Comparison of ENCODE assay signal across 12 cellular contexts in the genomic region with DNA sequence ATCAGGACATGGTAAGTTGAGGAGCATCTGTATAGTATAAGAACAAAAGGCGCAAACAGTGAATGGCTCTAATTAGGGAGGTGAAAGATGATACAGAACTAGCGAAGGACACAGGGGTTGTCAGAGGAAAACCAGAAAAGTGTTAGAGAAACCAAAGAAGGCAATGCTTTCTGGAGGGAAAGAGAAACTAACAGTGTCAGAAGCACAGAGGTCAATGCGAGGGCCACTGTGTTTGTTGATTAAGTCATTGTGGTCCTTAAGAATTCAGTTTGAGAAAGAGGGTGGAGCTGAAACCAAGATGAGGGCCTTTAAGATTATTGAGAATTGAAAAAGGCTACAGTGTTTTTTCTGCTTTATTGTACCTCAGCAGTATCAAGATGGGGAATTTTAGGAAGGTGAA. TPM values are rescaled to one million over a fixed set of nuclear protein-coding genes. Genes with fewer than 3 reads are reported as not detected.
DNase-seq lines count a peak whose midpoint lies in the region; ATAC-seq lines count a peak whose summit lies in the region.
"Had no signal": no experiment of that assay in that cellular context is flagged by ENCODE, and none has a peak within 500 bp of the region (broad histone marks: within the 10 kb centered on the region; RNA-seq: fewer than 3 reads in every experiment).

No MANE protein-coding gene starts in this region.

- H3K36me3 Mint-ChIP-seq in activated T-cell treated with anti-CD3 and anti-CD28 coated beads, Interleukin-2, amount 50 U/mL, for 72 hours (ENCODE audit: insufficient read depth in 2 of 2): peaks cover 5 to 34% of the 10 kb centered on the region in 2 donors
- H3K36me3 Mint-ChIP-seq in T-helper 17 cell (ENCODE audit: low read depth): peaks cover 11% of the 10 kb centered on the region

- H3K4me3 Mint-ChIP-seq in activated T-cell treated with anti-CD3 and anti-CD28 coated beads, Interleukin-2, amount 50 U/mL, for 72 hours: peak overlapping the region in 1 of 2 donors; percentile 49
- H3K4me3 Mint-ChIP-seq in T-helper 17 cell: no peak overlapping the region

- peaks cover 0 to 2% of the 10 kb centered on the region in 2 donors for H3K9me3 Mint-ChIP-seq in activated T-cell treated with anti-CD3 and anti-CD28 coated beads, Interleukin-2, amount 50 U/mL, for 72 hours

- peak overlapping the region; percentile 89 for H3K27ac Mint-ChIP-seq in activated T-cell treated with anti-CD3 and anti-CD28 coated beads, Interleukin-2, amount 50 U/mL, for 72 hours
- peak overlapping the region; percentile 39 for H3K27ac Mint-ChIP-seq in T-helper 17 cell

- peak in 1 of 2 donors; percentile 4 for DNase-seq in activated T-cell treated with anti-CD3 and anti-CD28 coated beads, Interleukin-2, amount 50 U/mL, for 72 hours
- no peak for DNase-seq in activated T-cell treated with anti-CD3 and anti-CD28 coated beads, Interleukin-2, amount 50 U/mL, for 48 hours
- DNase-seq in T-helper 17 cell: no peak
- DNase-seq in anterior cingulate cortex (lab: John Stamatoyannopoulos, UW): no peak
- DNase-seq in DMS153 treated with DMSO at 0.1 percent for 48 hours (lab: John Stamatoyannopoulos, UW; ENCODE audit: unreplicated experiment): no peak
- no peak for DNase-seq in COLO668 (lab: John Stamatoyannopoulos, UW; ENCODE audit: unreplicated experiment)
- DNase-seq in NCI-H446 treated with DMSO at 0.1 percent for 48 hours (lab: John Stamatoyannopoulos, UW): no peak
- DNase-seq: activated CD4-positive, alpha-beta T cell treated with anti-CD3 and anti-CD28 coated beads for 1 hour; cortex of kidney; NCI-H69; uterus had no signal

- H3K9me3 ChIP-seq in T-helper 17 cell (ENCODE audit: control insufficient read depth, low read length, poor library complexity, severe bottlenecking): no peaks in the 10 kb centered on the region
- H3K9me3 ChIP-seq: uterus had no signal

- ATAC-seq in activated T-cell treated with anti-CD3 and anti-CD28 coated beads, Interleukin-2, amount 50 U/mL, for 72 hours (replicated peaks in 1 of 2): peak; percentile 78 to 90
- ATAC-seq in HG02970 (IDR thresholded peaks at IDR 0.05; ENCODE audit: low FRiP score, unreplicated experiment): peak; percentile 78
- no peak for ATAC-seq in T-helper 17 cell

- H3K4me1 Mint-ChIP-seq in activated T-cell treated with anti-CD3 and anti-CD28 coated beads, Interleukin-2, amount 50 U/mL, for 72 hours (ENCODE audit: low read depth): peaks cover 37% of the 10 kb centered on the region
- peaks cover 10% of the 10 kb centered on the region for H3K4me1 Mint-ChIP-seq in T-helper 17 cell

- no peaks in the 10 kb centered on the region for H3K27me3 Mint-ChIP-seq in activated T-cell treated with anti-CD3 and anti-CD28 coated beads, Interleukin-2, amount 50 U/mL, for 72 hours (ENCODE audit: low read depth)
- H3K27me3 Mint-ChIP-seq in T-helper 17 cell: no peaks in the 10 kb centered on the region

RNA-seq across cellular contexts. Expression of a gene that starts 28.8 kb away (rescaled TPM):
- total RNA-seq in activated T-cell treated with anti-CD3 and anti-CD28 coated beads, Interleukin-2, amount 50 U/mL, for 72 hours: 10 to 100 TPM; 29.7 to 38.2 TPM
- 10 to 100 TPM; 34.0 to 36.9 TPM for total RNA-seq in T-helper 17 cell
